Comparison of ENCODE assay signal across 8 cellular contexts in genomic region chr7:127514499-127514898, GRCh38.
A peak's percentile ranks its signal among the peaks of the same experiment; 100 is the strongest.
DNase-seq lines count a peak whose midpoint lies in the region; ATAC-seq and TF ChIP-seq lines count a peak whose summit lies in the region.

No MANE protein-coding gene starts in this region.

- no peaks in the 10 kb centered on the region for H3K9me3 ChIP-seq in MM.1S (replicated peaks; ENCODE audit: insufficient read depth, low read length)

- no peak overlapping the region for H3K4me2 ChIP-seq in MM.1S (ENCODE audit: low read depth, low read length)

- H3F3A ChIP-seq in MM.1S (ENCODE audit: insufficient read depth, low read length) = no peaks in the 10 kb centered on the region

- H3K9me3 Mint-ChIP-seq in activated CD4-positive, alpha-beta T cell treated with anti-CD3 and anti-CD28 coated beads for 36 hours (ENCODE audit: low read depth) = no peaks in the 10 kb centered on the region

- peak; percentile 49 for ATAC-seq in activated CD4-positive, alpha-beta T cell treated with anti-CD3 and anti-CD28 coated beads for 36 hours
- no peak for ATAC-seq in GM21723 (IDR thresholded peaks at IDR 0.05; ENCODE audit: unreplicated experiment)

- no peaks in the 10 kb centered on the region for H3K36me3 Mint-ChIP-seq in activated CD4-positive, alpha-beta T cell treated with anti-CD3 and anti-CD28 coated beads for 36 hours (ENCODE audit: low read depth)

- H3K9ac ChIP-seq in MM.1S (ENCODE audit: low read length) = no peak overlapping the region

- H2AFZ ChIP-seq in MM.1S (ENCODE audit: low read length) = no peak overlapping the region

- H3K4me3 Mint-ChIP-seq in activated CD4-positive, alpha-beta T cell treated with anti-CD3 and anti-CD28 coated beads for 36 hours = no peak overlapping the region

- no peaks in the 10 kb centered on the region for H3K9me2 ChIP-seq in MM.1S (replicated peaks; ENCODE audit: insufficient read depth, low read length)

- no peaks in the 10 kb centered on the region for H3K36me3 ChIP-seq in MM.1S (replicated peaks; ENCODE audit: insufficient read depth, low read length)

- intact Hi-C loops in activated CD4-positive, alpha-beta T cell treated with anti-CD3 and anti-CD28 coated beads for 36 hours (cut with DNase I, micrococcal nuclease) = loop anchor here (1.0 to 5.0 kb wide), 4 partner anchors 167 to 712 kb away; no protein-coding TSS in a partner anchor

- H3K27me3 ChIP-seq in MM.1S (replicated peaks; ENCODE audit: insufficient read depth, low read length) = no peaks in the 10 kb centered on the region

- CTCF ChIA-PET in activated CD4-positive, alpha-beta T cell treated with anti-CD3 and anti-CD28 coated beads for 36 hours (lab: Charles Lee) = interaction anchor here (0.6 to 1.2 kb wide), 6 partner anchors 8 to 184 kb away, joined by 3 to 5 read pairs (median 4); no protein-coding TSS in a partner anchor

- peak; percentile 51 for TF ChIP-seq CTCF in MM.1S (IDR thresholded peaks at IDR 0.05; ENCODE audit: low read length)

- H3K27ac Mint-ChIP-seq in activated CD4-positive, alpha-beta T cell treated with anti-CD3 and anti-CD28 coated beads for 36 hours = no peak overlapping the region

- no peaks in the 10 kb centered on the region for H3K4me1 ChIP-seq in MM.1S (ENCODE audit: low read length)

- H3K27me3 Mint-ChIP-seq in activated CD4-positive, alpha-beta T cell treated with anti-CD3 and anti-CD28 coated beads for 36 hours = peaks cover 11% of the 10 kb centered on the region

- H3K4me1 Mint-ChIP-seq in activated CD4-positive, alpha-beta T cell treated with anti-CD3 and anti-CD28 coated beads for 36 hours = no peaks in the 10 kb centered on the region

- POLR2A ChIA-PET in activated CD4-positive, alpha-beta T cell treated with anti-CD3 and anti-CD28 coated beads for 36 hours (lab: Charles Lee) = no interaction called here

- H4K20me1 ChIP-seq in MM.1S (ENCODE audit: insufficient read depth, low read length) = no peaks in the 10 kb centered on the region

- no peaks in the 10 kb centered on the region for H3K79me2 ChIP-seq in MM.1S (ENCODE audit: low read length)

- DNase-seq in activated CD4-positive, alpha-beta T cell treated with anti-CD3 and anti-CD28 coated beads for 36 hours = no peak
- no peak for DNase-seq in activated CD4-positive, alpha-beta T cell treated with anti-CD3 and anti-CD28 coated beads, Interleukin-2, amount 50 U/mL, for 4 hours
- DNase-seq in MM.1S = peak; percentile 44
- peak; percentile 62 for DNase-seq in SK-N-DZ (ENCODE audit: low spot score)
- peak; percentile 37 for DNase-seq in globus pallidus (ENCODE audit: low spot score)
- peak; percentile 68 for DNase-seq in superior temporal gyrus (ENCODE audit: extremely low spot score)
- DNase-seq in activated CD8-positive, alpha-beta memory T cell treated with anti-CD3 and anti-CD28 coated beads, Interleukin-2, amount 50 U/mL, for 4 hours = no peak

- H3K4me3 ChIP-seq in MM.1S (ENCODE audit: low read length) = no peak overlapping the region

- no peak overlapping the region for H3K27ac ChIP-seq in MM.1S (ENCODE audit: low read length)

Comparison
In these comparisons a context has a peak if more than half of its experiments do, and no peak if none do; other contexts are left out.
1. DNase-seq: peak in MM.1S (single experiment), SK-N-DZ (single experiment), globus pallidus (single experiment) and superior temporal gyrus (single experiment); none in activated CD4-positive, alpha-beta T cell treated with anti-CD3 and anti-CD28 coated beads for 36 hours (single experiment), activated CD4-positive, alpha-beta T cell treated with anti-CD3 and anti-CD28 coated beads, Interleukin-2, amount 50 U/mL, for 4 hours (0 of 2) and activated CD8-positive, alpha-beta memory T cell treated with anti-CD3 and anti-CD28 coated beads, Interleukin-2, amount 50 U/mL, for 4 hours (single experiment).